8 cellular contexts compared by ENCODE assay signal in genomic region chr11:62727007-62727832, GRCh38. TPM values are rescaled to one million over a fixed set of nuclear protein-coding genes. Genes with fewer than 3 reads are reported as not detected.
A peak's percentile ranks its signal among the peaks of the same experiment; 100 is the strongest.
DNase-seq lines count a peak whose midpoint lies in the region; ATAC-seq and TF ChIP-seq lines count a peak whose summit lies in the region.

Gene HNRNPUL2 (minus strand): TSS chr11:62727457. CDS start chr11:62727156, 301 bp downstream.

- no peak for TF ChIP-seq CTCF in GM13976 (IDR thresholded peaks at IDR 0.05; ENCODE audit: borderline replicate concordance, control extremely low read depth, extremely low read depth, insufficient read depth, missing control alignments)
- peak in 2 of 4 experiments; percentile 28 to 40 for TF ChIP-seq CTCF in prostate gland (IDR thresholded peaks at IDR 0.05)

- H3K4me3 ChIP-seq in prostate gland = peak within 1 kb of the TSS; percentile 79 to 90
- peak within 1 kb of the TSS; percentile 93 for H3K4me3 ChIP-seq in urinary bladder (ENCODE audit: low read depth, low read length)

- WGBS in prostate gland = under 1% methylated on average over 92 of the region's 94 CpGs
- under 1% methylated on average over 94 of the region's 94 CpGs for WGBS in urinary bladder

- peak; percentile 65 for ATAC-seq in HG02870 (IDR thresholded peaks at IDR 0.05; ENCODE audit: unreplicated experiment)
- peak; percentile 94 for ATAC-seq in left cardiac atrium

- no peaks in the 10 kb centered on the region for H3K9me3 ChIP-seq in prostate gland

- peaks cover 0 to 6% of the 10 kb centered on the region in 2 donors for H3K36me3 ChIP-seq in prostate gland
- H3K36me3 ChIP-seq in urinary bladder (ENCODE audit: insufficient read depth) = peaks cover 7% of the 10 kb centered on the region

- in situ Hi-C loops in GM13976 (cut with MboI; ENCODE audit: low sequenced_read_pairs, unreplicated experiment) = no loop called here

- H3K4me1 ChIP-seq in prostate gland (replicated peaks) (peaks cover 9% of the 10 kb centered on the region), urinary bladder (ENCODE audit: insufficient read depth) (peaks cover 4% of the 10 kb centered on the region)

- peak; percentile 98 for DNase-seq in GM13976 (ENCODE audit: low spot score)
- peak; percentile 95 for DNase-seq in NCI-H146 treated with DMSO at 0.1 percent for 48 hours (lab: John Stamatoyannopoulos, UW; ENCODE audit: unreplicated experiment)
- DNase-seq in amniotic epithelial cell (ENCODE audit: low read depth) = peak; percentile 98
- DNase-seq in left cardiac atrium = peak; percentile 99
- peak; percentile 97 for DNase-seq in prostate gland (ENCODE audit: low spot score)

- TF ChIP-seq POLR2A in prostate gland (IDR thresholded peaks at IDR 0.05) = peak; percentile 93

- H3K27ac ChIP-seq in prostate gland = peak within 1 kb of the TSS; percentile 89 to 97
- peak within 1 kb of the TSS; percentile 92 for H3K27ac ChIP-seq in urinary bladder (ENCODE audit: low read depth)

- H3K27me3 ChIP-seq in prostate gland (replicated peaks; ENCODE audit: insufficient read depth) = no peaks in the 10 kb centered on the region

- intact Hi-C loops in T-helper 1 cell treated with Interleukin-12 subunit alpha and Interleukin-12 subunit beta and Interleukin-4 antibody, amounts not matched to agents 30 ng/mL and 1 ng/mL, for 36 hours (cut with micrococcal nuclease) = loop anchor here (1.0 to 2.0 kb wide), 11 partner anchors 18 to 136 kb away; partner anchors contain the start of genes C11orf98, CSKMT, GANAB and INTS5
- intact Hi-C loops in left cardiac atrium (cut with DNase I) (no loop called here), prostate gland (cut with DNase I) (loop anchor here (5.0 kb wide), 1 partner anchor 35 kb away; the partner anchor contains the start of gene POLR2G)

RNA-seq across cellular contexts. Expression of gene HNRNPUL2, which starts in this region (rescaled TPM):
- total RNA-seq in T-helper 1 cell treated with Interleukin-12 subunit alpha and Interleukin-12 subunit beta and Interleukin-4 antibody, amounts not matched to agents 30 ng/mL and 1 ng/mL, for 36 hours = 63.6 and 64.3 TPM in 2 replicates
- total RNA-seq in left cardiac atrium (10 to 100 TPM; 31.0 to 36.2 TPM), prostate gland (10 to 100 TPM; 26.6 to 33.5 TPM), urinary bladder (25.9 TPM)
- polyA plus RNA-seq in urinary bladder = 50.4 TPM

Comparison
In these comparisons a context has a peak if more than half of its experiments do, and no peak if none do; other contexts are left out.
1. Peak in every context shown above with its lines: DNase-seq, ATAC-seq, H3K4me3 ChIP-seq and H3K27ac ChIP-seq.
2. intact Hi-C loops: an anchor here in T-helper 1 cell treated with Interleukin-12 subunit alpha and Interleukin-12 subunit beta and Interleukin-4 antibody, amounts not matched to agents 30 ng/mL and 1 ng/mL, for 36 hours (1.0 to 2.0 kb wide) and prostate gland (5.0 kb wide); none called in left cardiac atrium.